Comparison of ENCODE assay signal across 8 cellular contexts in genomic region chr17:31009036-31009702, GRCh38. TPM values are rescaled to one million over a fixed set of nuclear protein-coding genes. Genes with fewer than 3 reads are reported as not detected.
DNase-seq lines count a peak whose midpoint lies in the region; ATAC-seq and TF ChIP-seq lines count a peak whose summit lies in the region.
"Not testable (repeated sequence)": the region's sequence is repeated elsewhere in the genome, so short reads cannot be mapped to it uniquely, and the experiment has no call there.

No MANE protein-coding gene starts in this region.

- H3K27ac Mint-ChIP-seq in Caco-2 (ENCODE audit: unreplicated experiment) = peak overlapping the region; percentile 76
- H3K27ac Mint-ChIP-seq in immature natural killer cell = peak overlapping the region; percentile 87 to 93 (median 92)

- H3K9me1 ChIP-seq in IMR-90 (ENCODE audit: insufficient read depth, low read length) = not testable (repeated sequence)

- H3K36me3 ChIP-seq in Caco-2 (ENCODE audit: control insufficient read depth, insufficient read depth, low read length); IMR-90 (ENCODE audit: control insufficient read depth, insufficient read depth, low read length); esophagus (ENCODE audit: control insufficient read depth in 2 of 2, insufficient read depth in 2 of 2, low read length in 1 of 2); stomach smooth muscle (ENCODE audit: control insufficient read depth in 2 of 2, insufficient read depth in 2 of 2, low read length in 2 of 2): not testable (repeated sequence)

- not testable (repeated sequence) for H2BK15ac ChIP-seq in IMR-90 (ENCODE audit: low read depth, low read length)

- BruUV-seq in Caco-2 (replicated peaks; lab: Mats Ljungman, UMichigan) = TSS peak; percentile 28
- BruUV-seq in IMR-90 (replicated peaks; lab: Mats Ljungman, UMichigan) = not testable (repeated sequence)

- not testable (repeated sequence) for H4K91ac ChIP-seq in IMR-90 (ENCODE audit: insufficient read depth, low read depth, low read length)

- in situ Hi-C loops in IMR-90 (cut with MboI; ENCODE audit: low sequenced_read_pairs) = not testable (repeated sequence)

- peak overlapping the region; percentile 44 for H3K4me2 ChIP-seq in IMR-90 (ENCODE audit: low read depth, low read length)

- H2BK20ac ChIP-seq in IMR-90 (ENCODE audit: low read depth, low read length) = not testable (repeated sequence)

- H3K4me3 ChIP-seq in Caco-2 (ENCODE audit: low read depth, low read length) (peak overlapping the region; percentile 74), IMR-90 (ENCODE audit: insufficient read depth, low read depth, low read length) (peak overlapping the region; percentile 47), esophagus (ENCODE audit: low read depth in 1 of 2, low read length in 2 of 2) (peak overlapping the region; percentile 55 to 79), stomach smooth muscle (ENCODE audit: low read length in 2 of 2) (peak overlapping the region; percentile 75 to 82)

- H3K4me1 ChIP-seq in Caco-2; IMR-90 (ENCODE audit: control insufficient read depth, insufficient read depth, low read length); esophagus (ENCODE audit: control insufficient read depth in 2 of 2, insufficient read depth in 2 of 2, low read length in 1 of 2); stomach smooth muscle (ENCODE audit: control insufficient read depth, insufficient read depth, low read length): not testable (repeated sequence)

- H3K4me1 Mint-ChIP-seq in Caco-2 (ENCODE audit: low read depth, unreplicated experiment) (peaks cover 18% of the 10 kb centered on the region), immature natural killer cell (peaks cover 20 to 32% of the 10 kb centered on the region in 2 donors)

- peak overlapping the region; percentile 56; the same call in 1 of the 2 replicates for H2BK120ac ChIP-seq in IMR-90 (ENCODE audit: low read depth, low read length)

- H2AK9ac ChIP-seq in IMR-90 (replicated peaks; ENCODE audit: low read depth, low read length, poor library complexity) = peak overlapping the region; percentile 33

- not testable (repeated sequence) for ATAC-seq in IMR-90 (ENCODE audit: low read depth)
- peak; percentile 35 for ATAC-seq in omental fat pad (ENCODE audit: low FRiP score)

- intact Hi-C loops in Caco-2 (cut with micrococcal nuclease; ENCODE audit: unreplicated experiment) = loop anchor here (10.0 kb wide), 1 partner anchor 84 kb away; the partner anchor contains the start of gene ADAP2
- intact Hi-C loops in IMR-90 (cut with micrococcal nuclease) = loop anchor here (2.0 kb wide), 1 partner anchor 102 kb away; the partner anchor contains the start of gene TEFM

- dilution Hi-C loops in IMR-90 (cut with HindIII; ENCODE audit: low sequenced_read_pairs, unreplicated experiment) = not testable (repeated sequence)

- 43% methylated on average over 8 of the region's 34 CpGs; no CpG with 5 or more reads in 1 of the 2 experiments for WGBS in IMR-90 (ENCODE audit: extremely low coverage in 2 of 2, insufficient read length in 1 of 2), 2 experiments
- WGBS in adipose tissue, 3 donors = 6 to 15% (median 15%) methylated on average over 32 to 33 of the region's 34 CpGs
- 8 to 12% methylated on average over 33 of the region's 34 CpGs for WGBS in esophagus, 2 donors

- H3K56ac ChIP-seq in IMR-90 (ENCODE audit: extremely low read depth, insufficient read depth, low read length) = not testable (repeated sequence)

- H4K5ac ChIP-seq in IMR-90 (ENCODE audit: low read depth, low read length) = peak overlapping the region; percentile 76

- DNase-seq in Caco-2; IMR-90; omental fat pad (ENCODE audit: low spot score): not testable (repeated sequence)
- peak; percentile 3 for DNase-seq in activated CD4-positive, alpha-beta T cell treated with anti-CD3 and anti-CD28 coated beads for 4 hours
- DNase-seq in immature natural killer cell = peak in 2 of 3 donors; percentile 11 to 15

- H3K4ac ChIP-seq in IMR-90 (ENCODE audit: low read depth, low read length) = not testable (repeated sequence)

- H3K4me3 Mint-ChIP-seq in Caco-2 (ENCODE audit: unreplicated experiment) (peak overlapping the region; percentile 79), immature natural killer cell (peak overlapping the region; percentile 87 to 95 (median 93))

- TF ChIP-seq POLR2A in IMR-90 (IDR thresholded peaks at IDR 0.05; ENCODE audit: low read depth, low read length) = not testable (repeated sequence)

- not testable (repeated sequence) for TF ChIP-seq RAD21 in IMR-90 (IDR thresholded peaks at IDR 0.05; ENCODE audit: low read length)

- H3K79me1 ChIP-seq in IMR-90 (ENCODE audit: low read depth in 1 of 2, low read length in 2 of 2) = peaks cover 0 to 12% of the 10 kb centered on the region in 2 experiments; a peak in 2 of 4 replicates

- H4K8ac ChIP-seq in IMR-90 (ENCODE audit: low read depth in 2 of 2, low read length in 2 of 2) = peak overlapping the region in 1 of 2 experiments; percentile 2; a peak in 2 of 4 replicates

- not testable (repeated sequence) for H3K14ac ChIP-seq in IMR-90 (replicated peaks; ENCODE audit: low read depth, low read length)

- not testable (repeated sequence) for H3K23ac ChIP-seq in IMR-90 (ENCODE audit: low read depth, low read length)

- not testable (repeated sequence) for H3K9me3 ChIP-seq in Caco-2; IMR-90 (ENCODE audit: control insufficient read depth, insufficient read depth, low read length); esophagus (ENCODE audit: control insufficient read depth in 2 of 2, insufficient read depth in 1 of 2, low read depth in 1 of 2, low read length in 1 of 2); stomach smooth muscle (ENCODE audit: control insufficient read depth in 2 of 2, low read length in 2 of 2)

- not testable (repeated sequence) for H3K9me3 Mint-ChIP-seq in Caco-2 (ENCODE audit: unreplicated experiment); immature natural killer cell

- not testable (repeated sequence) for H2AK5ac ChIP-seq in IMR-90 (ENCODE audit: low read depth, low read length)

- H3K27me3 Mint-ChIP-seq in Caco-2 (ENCODE audit: insufficient read depth, unreplicated experiment); immature natural killer cell (ENCODE audit: low read depth in 3 of 3): not testable (repeated sequence)

- not testable (repeated sequence) for H3K27ac ChIP-seq in IMR-90 (ENCODE audit: insufficient read depth, low read length)
- H3K27ac ChIP-seq in adipose tissue (ENCODE audit: low read depth, low read length) (peak overlapping the region; percentile 54), esophagus (ENCODE audit: low read depth in 2 of 2, low read length in 1 of 2) (peak overlapping the region; percentile 82), stomach smooth muscle (ENCODE audit: low read length) (peak overlapping the region; percentile 77)

- CTCF ChIA-PET in Caco-2 (lab: Charles Lee) = interaction anchor here (1.1 to 1.2 kb wide), 2 partner anchors 12 to 207 kb away, joined by 3 to 4 read pairs; no protein-coding TSS in a partner anchor
- CTCF ChIA-PET in IMR-90 (lab: Yijun Ruan, JAX) = not testable (repeated sequence)

- H3K27me3 ChIP-seq in Caco-2 (replicated peaks; ENCODE audit: control insufficient read depth, insufficient read depth, low read length); IMR-90 (ENCODE audit: control insufficient read depth, insufficient read depth, low read length); esophagus (ENCODE audit: control insufficient read depth in 1 of 2, insufficient read depth in 2 of 2, low read length in 2 of 2); stomach smooth muscle (ENCODE audit: control insufficient read depth in 1 of 2, insufficient read depth in 2 of 2, low read length in 2 of 2): not testable (repeated sequence)

- POLR2A ChIA-PET in Caco-2 (lab: Charles Lee) = interaction anchor here (0.7 to 0.8 kb wide), 2 partner anchors 86 to 199 kb away, joined by 3 to 21 read pairs; partner anchors contain the start of gene NF1
- POLR2A ChIA-PET in IMR-90 (lab: Charles Lee; ENCODE audit: unreplicated experiment) = not testable (repeated sequence)

- H4K20me1 ChIP-seq in IMR-90 (ENCODE audit: insufficient read depth, low read length) = not testable (repeated sequence)

- not testable (repeated sequence) for H2BK5ac ChIP-seq in IMR-90 (ENCODE audit: low read depth, low read length, poor library complexity, severe bottlenecking)

- TF ChIP-seq CTCF in Caco-2 (IDR thresholded peaks at IDR 0.05; ENCODE audit: insufficient read depth in 1 of 2, low read depth in 1 of 2, low read length in 1 of 2, severe bottlenecking in 1 of 2, unreplicated experiment in 1 of 2); IMR-90 (conservative IDR thresholded peaks at IDR 0.05; ENCODE audit: low read depth, low read length); omental fat pad (IDR thresholded peaks at IDR 0.05): not testable (repeated sequence)

- not testable (repeated sequence) for H3K36me3 Mint-ChIP-seq in Caco-2 (ENCODE audit: insufficient read depth, unreplicated experiment)
- H3K36me3 Mint-ChIP-seq in immature natural killer cell = peaks cover 3 to 11% (median 7%) of the 10 kb centered on the region in 3 donors

- not testable (repeated sequence) for H3K9ac ChIP-seq in IMR-90 (ENCODE audit: low read depth, low read length)
- H3K9ac ChIP-seq in stomach smooth muscle (ENCODE audit: low read length in 2 of 2) = peak overlapping the region; percentile 76 to 86

- peak overlapping the region; percentile 18; the same call in 1 of the 2 replicates for H3K18ac ChIP-seq in IMR-90 (ENCODE audit: low read depth, low read length)

- H2AFZ ChIP-seq in IMR-90 (replicated peaks; ENCODE audit: low read length, poor library complexity) = peak overlapping the region; percentile 93

RNA-seq across cellular contexts. Expression of gene RNF135, which starts 38.3 kb away (rescaled TPM):
- total RNA-seq in Caco-2 (2022) = 0.64 TPM in 1 of 2 replicates, not detected in the other
- total RNA-seq in IMR-90 (2012; rRNA removed) = 5.3 and 5.9 TPM in 2 replicates
- 8.6 and 9.0 TPM in 2 replicates for polyA plus RNA-seq in IMR-90 (2012; rRNA removed)
- 8.2 and 8.4 TPM in 2 replicates for polyA plus RNA-seq in IMR-90 (2012; cell fraction: cytosol; rRNA removed)
- 5.9 and 8.5 TPM in 2 replicates for polyA plus RNA-seq in IMR-90 (2012; cell fraction: nucleus; rRNA removed; ENCODE audit: low replicate concordance)
- polyA plus RNA-seq in adipose tissue = 10 to 100 TPM; 10.7 to 27.2 (median 20.1) TPM
- 10 to 100 TPM; 14.9 to 17.9 TPM for polyA plus RNA-seq in esophagus
- 10 to 100 TPM; 13.5 to 28.6 (median 22.2) TPM for polyA plus RNA-seq in immature natural killer cell
- total RNA-seq in omental fat pad = 10 to 100 TPM; 24.7 to 57.5 (median 40.5) TPM
